ENCODE assay signal across 9 cellular contexts in genomic region chr19:53927745-53928144, GRCh38. TPM values are rescaled to one million over a fixed set of nuclear protein-coding genes. Genes with fewer than 3 reads are reported as not detected.
DNase-seq lines count a peak whose midpoint lies in the region; ATAC-seq, FAIRE-seq and TF ChIP-seq lines count a peak whose summit lies in the region.
"Had no signal": no experiment of that assay in that cellular context is flagged by ENCODE, and none has a peak within 500 bp of the region (broad histone marks: within the 10 kb centered on the region; RNA-seq: fewer than 3 reads in every experiment).

No MANE protein-coding gene starts in this region.

- no peak for TF ChIP-seq RAD21 in HepG2 (CRISPR knock-in tag; IDR thresholded peaks at IDR 0.05)

- no peak overlapping the region for H3K4me3 Mint-ChIP-seq in endothelial cell (ENCODE audit: unreplicated experiment)

- H3K27ac ChIP-seq in HepG2 (ENCODE audit: extremely low read length, insufficient read depth, low read length) (no peak overlapping the region), right lobe of liver (no peak overlapping the region), RWPE1 (no peak overlapping the region), testis (no peak overlapping the region)

- peaks cover 4% of the 10 kb centered on the region for H3K27me3 Mint-ChIP-seq in endothelial cell (ENCODE audit: unreplicated experiment)

- H4K20me1 ChIP-seq in HepG2 (ENCODE audit: insufficient read depth, low read length): no peaks in the 10 kb centered on the region

- DNase-seq in HepG2 (ENCODE audit: low spot score) (peak; percentile 33), right lobe of liver (no peak), RWPE1 (ENCODE audit: low spot score) (peak; percentile 63), endothelial cell (ENCODE audit: low spot score) (peak; percentile 77), testis (peak; percentile 71), NCI-H1092 (lab: John Stamatoyannopoulos, UW) (no peak), NCI-H345 treated with DMSO at 0.1 percent for 48 hours (lab: John Stamatoyannopoulos, UW; ENCODE audit: unreplicated experiment) (no peak)

- H3K27ac Mint-ChIP-seq in endothelial cell (ENCODE audit: unreplicated experiment): no peak overlapping the region

- H3K79me2 ChIP-seq in HepG2 (ENCODE audit: insufficient read depth, low read length): no peaks in the 10 kb centered on the region

- no peaks in the 10 kb centered on the region for H3K9me3 Mint-ChIP-seq in endothelial cell (ENCODE audit: unreplicated experiment)

- H3K36me3 ChIP-seq in HepG2 (replicated peaks in 1 of 2; ENCODE audit: control insufficient read depth in 1 of 2, insufficient read depth in 2 of 2, low read length in 2 of 2): no peaks in the 10 kb centered on the region
- H3K36me3 ChIP-seq in right lobe of liver: no peaks in the 10 kb centered on the region
- H3K36me3 ChIP-seq in testis (ENCODE audit: low read depth, missing control alignments): no peaks in the 10 kb centered on the region

- TF ChIP-seq POLR2A in HepG2 (IDR thresholded peaks at IDR 0.05; ENCODE audit: insufficient read depth in 1 of 2, low read depth in 2 of 2, low read length in 2 of 2) (no peak), right lobe of liver (IDR thresholded peaks at IDR 0.05) (no peak), testis (IDR thresholded peaks at IDR 0.05) (no peak)

- H3K4me3 ChIP-seq in HepG2 (replicated peaks in 1 of 3; ENCODE audit: insufficient read depth in 1 of 3, low read depth in 2 of 3, low read length in 3 of 3) (no peak overlapping the region), right lobe of liver (no peak overlapping the region), testis (no peak overlapping the region)

- CTCF ChIA-PET in HepG2 (lab: Yijun Ruan, JAX; ENCODE audit: low intra/inter-chr PET ratio, low total read pairs): no interaction called here
- CTCF ChIA-PET in RWPE1 (lab: Yijun Ruan, JAX): no interaction called here

- TF ChIP-seq CTCF in HepG2 (CRISPR knock-in tag; IDR thresholded peaks at IDR 0.05): no peak
- no peak for TF ChIP-seq CTCF in right lobe of liver (IDR thresholded peaks at IDR 0.05)
- TF ChIP-seq CTCF in RWPE1 (conservative IDR thresholded peaks at IDR 0.05; ENCODE audit: low read depth): no peak
- no peak for TF ChIP-seq CTCF in endothelial cell (IDR thresholded peaks at IDR 0.05; ENCODE audit: unreplicated experiment)
- TF ChIP-seq CTCF in testis (IDR thresholded peaks at IDR 0.05): no peak

- BruUV-seq in HepG2 (replicated peaks; lab: Mats Ljungman, UMichigan): no TSS peak

- WGBS in HepG2 (ENCODE audit: low lambda C conversion rate): 5% methylated on average over 8 of the region's 8 CpGs
- 33% methylated on average over 8 of the region's 8 CpGs for WGBS in right lobe of liver (ENCODE audit: insufficient coverage, low coverage, low lambda C conversion rate, missing lambda C conversion rate)
- WGBS in testis, 2 donors: 26 to 37% methylated on average over 8 of the region's 8 CpGs

- no peak for TF ChIP-seq EP300 in HepG2 (IDR thresholded peaks at IDR 0.05; ENCODE audit: low read depth in 2 of 2, low read length in 2 of 2)
- no peak for TF ChIP-seq EP300 in HepG2 (CRISPR knock-in tag; IDR thresholded peaks at IDR 0.05; ENCODE audit: borderline replicate concordance)

- intact Hi-C loops in HepG2 (cut with micrococcal nuclease; ENCODE audit: unreplicated experiment) (no loop called here), right lobe of liver (cut with DNase I) (no loop called here), testis (cut with DNase I; ENCODE audit: low total_unique reads) (no loop called here)

- H2AFZ ChIP-seq in HepG2 (ENCODE audit: low read length): no peak overlapping the region

- no peak for ATAC-seq in HepG2
- ATAC-seq in right lobe of liver: no peak
- no peak for ATAC-seq in GM21717 (IDR thresholded peaks at IDR 0.05; ENCODE audit: unreplicated experiment)

- H3K4me1 ChIP-seq in HepG2 (ENCODE audit: insufficient read depth, low read length) (no peaks in the 10 kb centered on the region), right lobe of liver (no peaks in the 10 kb centered on the region), testis (no peaks in the 10 kb centered on the region)

- no peak for FAIRE-seq in HepG2 (lab: Jason Lieb, UNC)
- FAIRE-seq: islet of Langerhans had no signal

- H3K4me2 ChIP-seq in HepG2 (ENCODE audit: low read depth, low read length): no peak overlapping the region

- in situ Hi-C loops in HepG2 (cut with HindIII; ENCODE audit: extremely low pct_ligation_motif_present, low pct_unique_long_range_greater_than_20kb): no loop called here

- H3K36me3 Mint-ChIP-seq in endothelial cell (ENCODE audit: low read depth, unreplicated experiment): peaks cover 6% of the 10 kb centered on the region

- H3K9me3 ChIP-seq in HepG2 (ENCODE audit: low read length): no peaks in the 10 kb centered on the region
- no peaks in the 10 kb centered on the region for H3K9me3 ChIP-seq in right lobe of liver
- no peaks in the 10 kb centered on the region for H3K9me3 ChIP-seq in testis

- POLR2A ChIA-PET in HepG2 (lab: Yijun Ruan, JAX): interaction anchor here (0.5 kb wide), 1 partner anchor 11 kb away, joined by 3 read pairs; no protein-coding TSS in a partner anchor
- POLR2A ChIA-PET in RWPE1 (lab: Yijun Ruan, JAX; ENCODE audit: low non-redundant PET): interaction anchor here (0.5 kb wide), 1 partner anchor 22 kb away, joined by 4 read pairs; no protein-coding TSS in a partner anchor

- no peak overlapping the region for H3K9ac ChIP-seq in HepG2 (ENCODE audit: insufficient read depth, low read depth, low read length)

- no peaks in the 10 kb centered on the region for H3K4me1 Mint-ChIP-seq in endothelial cell (ENCODE audit: unreplicated experiment)

- H3K27me3 ChIP-seq in HepG2 (ENCODE audit: control insufficient read depth in 1 of 2, insufficient read depth in 2 of 2, low read length in 2 of 2) (no peaks in the 10 kb centered on the region), right lobe of liver (no peaks in the 10 kb centered on the region), testis (no peaks in the 10 kb centered on the region)

RNA-seq across cellular contexts. Expression of gene CACNG7, which starts 18.7 kb away (rescaled TPM):
- not detected in 2 replicates for total RNA-seq in HepG2 (2016; rRNA removed; fragmentation: Illumina TruSeq; extraction: Trizol)
- not detected in 2 replicates for total RNA-seq in HepG2 (2016; cell fraction: cytosol; rRNA removed; fragmentation: Illumina TruSeq; extraction: Trizol; ENCODE audit: low read depth)
- total RNA-seq in HepG2 (2016; cell fraction: insoluble cytoplasmic fraction; rRNA removed; fragmentation: Illumina TruSeq; extraction: Trizol): not detected in 2 replicates
- not detected in 2 replicates for total RNA-seq in HepG2 (2016; cell fraction: membrane; rRNA removed; fragmentation: Illumina TruSeq; extraction: Trizol)
- total RNA-seq in HepG2 (2016; cell fraction: nucleus; rRNA removed; fragmentation: Illumina TruSeq; extraction: Trizol): not detected in 2 replicates
- polyA plus RNA-seq in HepG2 (2011; rRNA removed): not detected in 2 replicates
- polyA plus RNA-seq in HepG2 (2011; cell fraction: cytosol; rRNA removed): not detected in 2 replicates
- polyA plus RNA-seq in HepG2 (2011; cell fraction: nucleus; rRNA removed): not detected in 2 replicates
- polyA plus RNA-seq in HepG2 (2012): not detected in 2 replicates
- polyA plus RNA-seq in HepG2 (2016; cell fraction: cytosol; fragmentation: Illumina TruSeq; extraction: Trizol; ENCODE audit: low read depth): not detected in 2 replicates
- not detected in 2 replicates for polyA plus RNA-seq in HepG2 (2016; cell fraction: insoluble cytoplasmic fraction; fragmentation: Illumina TruSeq; extraction: Trizol; ENCODE audit: low read depth)
- not detected in 2 replicates for polyA plus RNA-seq in HepG2 (2016; cell fraction: membrane; fragmentation: Illumina TruSeq; extraction: Trizol; ENCODE audit: low read depth)
- not detected in 2 replicates for polyA plus RNA-seq in HepG2 (2016; cell fraction: nucleus; fragmentation: Illumina TruSeq; extraction: Trizol; ENCODE audit: insufficient read depth, low read depth)
- polyA minus RNA-seq in HepG2 (2011; rRNA and poly(A)+ RNA removed; ENCODE audit: low replicate concordance): not detected in 2 replicates
- polyA minus RNA-seq in HepG2 (2011; cell fraction: cytosol; rRNA and poly(A)+ RNA removed): not detected in 2 replicates
- not detected in 2 replicates for polyA minus RNA-seq in HepG2 (2011; cell fraction: nucleus; rRNA and poly(A)+ RNA removed)
- total RNA-seq in right lobe of liver: not detected
- total RNA-seq in endothelial cell (ENCODE audit: unreplicated experiment): 0.51 TPM
- total RNA-seq in testis: under 1 TPM; 0.39 to 0.81 TPM
- polyA plus RNA-seq in testis (ENCODE audit: insufficient read depth, low read depth, low replicate concordance): 0.53 TPM

RNA-seq across cellular contexts. Expression of gene CACNG8, which starts 35.0 kb away (rescaled TPM):
- total RNA-seq in HepG2 (2016; rRNA removed; fragmentation: Illumina TruSeq; extraction: Trizol) (not detected in 2 replicates), right lobe of liver (under 1 TPM in 1 of 6 experiments, not detected in 5; 0.02 TPM), endothelial cell (ENCODE audit: unreplicated experiment) (12.9 TPM), testis (under 1 TPM; 0.62 to 0.94 TPM)
- not detected in 2 replicates for total RNA-seq in HepG2 (2016; cell fraction: cytosol; rRNA removed; fragmentation: Illumina TruSeq; extraction: Trizol; ENCODE audit: low read depth)
- not detected in 2 replicates for total RNA-seq in HepG2 (2016; cell fraction: insoluble cytoplasmic fraction; rRNA removed; fragmentation: Illumina TruSeq; extraction: Trizol)
- total RNA-seq in HepG2 (2016; cell fraction: membrane; rRNA removed; fragmentation: Illumina TruSeq; extraction: Trizol): not detected in 2 replicates
- total RNA-seq in HepG2 (2016; cell fraction: nucleus; rRNA removed; fragmentation: Illumina TruSeq; extraction: Trizol): not detected in 2 replicates
- polyA plus RNA-seq in HepG2 (2011; rRNA removed) (not detected in 2 replicates), testis (ENCODE audit: insufficient read depth, low read depth, low replicate concordance) (0.36 TPM)
- polyA plus RNA-seq in HepG2 (2011; cell fraction: cytosol; rRNA removed): not detected in 2 replicates
- not detected in 2 replicates for polyA plus RNA-seq in HepG2 (2011; cell fraction: nucleus; rRNA removed)
- not detected in 2 replicates for polyA plus RNA-seq in HepG2 (2012)
- polyA plus RNA-seq in HepG2 (2016; cell fraction: cytosol; fragmentation: Illumina TruSeq; extraction: Trizol; ENCODE audit: low read depth): not detected in 2 replicates
- not detected in 2 replicates for polyA plus RNA-seq in HepG2 (2016; cell fraction: insoluble cytoplasmic fraction; fragmentation: Illumina TruSeq; extraction: Trizol; ENCODE audit: low read depth)
- not detected in 2 replicates for polyA plus RNA-seq in HepG2 (2016; cell fraction: membrane; fragmentation: Illumina TruSeq; extraction: Trizol; ENCODE audit: low read depth)
- not detected in 2 replicates for polyA plus RNA-seq in HepG2 (2016; cell fraction: nucleus; fragmentation: Illumina TruSeq; extraction: Trizol; ENCODE audit: insufficient read depth, low read depth)
- polyA minus RNA-seq in HepG2 (2011; rRNA and poly(A)+ RNA removed; ENCODE audit: low replicate concordance): 0.09 TPM in 1 of 2 replicates, not detected in the other
- polyA minus RNA-seq in HepG2 (2011; cell fraction: cytosol; rRNA and poly(A)+ RNA removed): not detected in 2 replicates
- not detected in 2 replicates for polyA minus RNA-seq in HepG2 (2011; cell fraction: nucleus; rRNA and poly(A)+ RNA removed)

RNA-seq across cellular contexts. Expression of gene PRKCG, which starts 45.7 kb away (rescaled TPM):
- 0.02 TPM in 1 of 2 replicates, not detected in the other for total RNA-seq in HepG2 (2016; rRNA removed; fragmentation: Illumina TruSeq; extraction: Trizol)
- total RNA-seq in HepG2 (2016; cell fraction: cytosol; rRNA removed; fragmentation: Illumina TruSeq; extraction: Trizol; ENCODE audit: low read depth): not detected in 2 replicates
- total RNA-seq in HepG2 (2016; cell fraction: insoluble cytoplasmic fraction; rRNA removed; fragmentation: Illumina TruSeq; extraction: Trizol): not detected in 2 replicates
- total RNA-seq in HepG2 (2016; cell fraction: membrane; rRNA removed; fragmentation: Illumina TruSeq; extraction: Trizol): not detected in 2 replicates
- total RNA-seq in HepG2 (2016; cell fraction: nucleus; rRNA removed; fragmentation: Illumina TruSeq; extraction: Trizol): not detected in 2 replicates
- polyA plus RNA-seq in HepG2 (2011; rRNA removed): 0.03 and 0.04 TPM in 2 replicates
- polyA plus RNA-seq in HepG2 (2011; cell fraction: cytosol; rRNA removed): not detected in 2 replicates
- polyA plus RNA-seq in HepG2 (2011; cell fraction: nucleus; rRNA removed): 0.24 and 0.68 TPM in 2 replicates
- 0.08 TPM in 1 of 2 replicates, not detected in the other for polyA plus RNA-seq in HepG2 (2012)
- not detected in 2 replicates for polyA plus RNA-seq in HepG2 (2016; cell fraction: cytosol; fragmentation: Illumina TruSeq; extraction: Trizol; ENCODE audit: low read depth)
- not detected in 2 replicates for polyA plus RNA-seq in HepG2 (2016; cell fraction: insoluble cytoplasmic fraction; fragmentation: Illumina TruSeq; extraction: Trizol; ENCODE audit: low read depth)
- not detected in 2 replicates for polyA plus RNA-seq in HepG2 (2016; cell fraction: membrane; fragmentation: Illumina TruSeq; extraction: Trizol; ENCODE audit: low read depth)
- polyA plus RNA-seq in HepG2 (2016; cell fraction: nucleus; fragmentation: Illumina TruSeq; extraction: Trizol; ENCODE audit: insufficient read depth, low read depth): 0.37 and 0.40 TPM in 2 replicates
- 0.84 TPM in 1 of 2 replicates, not detected in the other for polyA minus RNA-seq in HepG2 (2011; rRNA and poly(A)+ RNA removed; ENCODE audit: low replicate concordance)
- polyA minus RNA-seq in HepG2 (2011; cell fraction: cytosol; rRNA and poly(A)+ RNA removed): not detected in 2 replicates
- polyA minus RNA-seq in HepG2 (2011; cell fraction: nucleus; rRNA and poly(A)+ RNA removed): 0.13 TPM in 1 of 2 replicates, not detected in the other
- not detected for total RNA-seq in right lobe of liver
- 0.92 TPM for total RNA-seq in endothelial cell (ENCODE audit: unreplicated experiment)
- total RNA-seq in testis: 10 to 100 TPM in 1 of 2 donors, 1 to 10 TPM in 1; 3.7 to 10.6 TPM
- polyA plus RNA-seq in testis (ENCODE audit: insufficient read depth, low read depth, low replicate concordance): 4.3 TPM

Comparison
In these comparisons a context has a peak if more than half of its experiments do, and no peak if none do; other contexts are left out.
1. DNase-seq: peak in HepG2 (single experiment), RWPE1 (single experiment), endothelial cell (single experiment) and testis (single experiment); none in right lobe of liver (0 of 3), NCI-H1092 (single experiment) and NCI-H345 treated with DMSO at 0.1 percent for 48 hours (single experiment).